ENCODE assay signal across 2 cellular contexts in the genomic region with DNA sequence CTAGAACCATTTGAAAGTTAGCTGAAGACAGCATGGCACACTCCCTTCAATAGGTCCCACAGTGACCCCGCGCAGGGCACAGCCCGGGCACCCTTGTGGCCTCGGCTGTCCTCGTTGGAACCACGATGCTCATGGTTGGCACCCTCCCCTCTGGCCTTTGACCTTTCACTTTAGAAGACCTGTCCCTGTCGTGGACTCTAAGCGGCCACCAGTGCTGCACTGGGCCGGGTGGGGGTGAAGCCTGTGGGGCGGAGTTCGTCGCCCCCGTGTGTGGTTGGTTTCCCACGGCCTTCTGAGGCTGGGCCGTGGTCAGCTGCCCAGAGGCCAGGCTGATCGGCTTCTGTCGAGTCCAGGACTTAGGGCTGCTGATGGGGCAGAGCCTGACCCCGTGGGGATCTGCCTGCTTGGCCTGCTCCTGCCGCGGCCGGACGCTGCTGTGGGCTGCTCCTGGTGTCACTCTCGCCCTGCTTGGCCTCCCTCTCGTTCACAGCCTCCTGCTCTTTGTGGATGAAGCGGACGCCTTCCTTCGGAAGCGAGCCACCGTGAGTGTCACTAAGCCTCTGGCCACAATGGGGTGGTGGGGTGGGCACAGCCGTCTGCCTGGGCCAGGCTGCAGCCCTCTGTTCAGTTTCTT. TPM values are rescaled to one million over a fixed set of nuclear protein-coding genes. Genes with fewer than 3 reads are reported as not detected.
"Had no signal": no experiment of that assay in that cellular context is flagged by ENCODE, and none has a peak within 500 bp of the region (broad histone marks: within the 10 kb centered on the region; RNA-seq: fewer than 3 reads in every experiment).

No MANE protein-coding gene starts in this region.

RNA-seq across cellular contexts. Expression of gene TMEM240, which starts 15.6 kb away (rescaled TPM):
- total RNA-seq: activated CD4-positive, alpha-beta T cell treated with anti-CD3 and anti-CD28 coated beads, Interleukin-2, amount 10 ng/mL, durations not matched to agents 24 days and 14 days; ascending aorta had no signal
